ENCODE assay signal across 14 cellular contexts in genomic region chr12:14327717-14328116, GRCh38. TPM values are rescaled to one million over a fixed set of nuclear protein-coding genes. Genes with fewer than 3 reads are reported as not detected.
A peak's percentile ranks its signal among the peaks of the same experiment; 100 is the strongest.
DNase-seq lines count a peak whose midpoint lies in the region; ATAC-seq and TF ChIP-seq lines count a peak whose summit lies in the region.
"Had no signal": no experiment of that assay in that cellular context is flagged by ENCODE, and none has a peak within 500 bp of the region (broad histone marks: within the 10 kb centered on the region; RNA-seq: fewer than 3 reads in every experiment).

No MANE protein-coding gene starts in this region.

- H3K9me3 Mint-ChIP-seq in chondrocyte (ENCODE audit: low read depth) (peaks cover 14% of the 10 kb centered on the region), naive B cell (peaks cover 0 to 23% (median 14%) of the 10 kb centered on the region in 7 donors), glutamatergic neuron (ENCODE audit: unreplicated experiment) (no peaks in the 10 kb centered on the region)

- no peaks in the 10 kb centered on the region for H3K36me3 ChIP-seq in body of pancreas (replicated peaks in 1 of 2; ENCODE audit: insufficient read depth in 1 of 2, low read depth in 2 of 2)
- H3K36me3 ChIP-seq: cardiac muscle cell, gastrocnemius medialis had no signal

- intact Hi-C loops in body of pancreas (cut with DNase I): no loop called here

- no peak overlapping the region for H3K27ac ChIP-seq in body of pancreas
- H3K27ac ChIP-seq: cardiac muscle cell, gastrocnemius medialis had no signal

- H3K27me3 ChIP-seq in body of pancreas: no peaks in the 10 kb centered on the region
- H3K27me3 ChIP-seq: cardiac muscle cell, gastrocnemius medialis had no signal

- 63 to 67% methylated on average over 1 of the region's 1 CpG for WGBS in body of pancreas, 2 donors

- no peak for TF ChIP-seq CTCF in chondrocyte (IDR thresholded peaks at IDR 0.05)
- TF ChIP-seq CTCF in glutamatergic neuron (IDR thresholded peaks at IDR 0.05; ENCODE audit: partially characterized antibody, unreplicated experiment): no peak
- TF ChIP-seq CTCF in body of pancreas (IDR thresholded peaks at IDR 0.05): no peak

- H3K36me3 Mint-ChIP-seq in chondrocyte (ENCODE audit: low read depth): no peaks in the 10 kb centered on the region
- H3K36me3 Mint-ChIP-seq in naive B cell: peaks cover 2 to 4% of the 10 kb centered on the region in 2 donors
- H3K36me3 Mint-ChIP-seq in glutamatergic neuron (ENCODE audit: unreplicated experiment): peaks cover under 1% of the 10 kb centered on the region

- H3K27me3 Mint-ChIP-seq in chondrocyte (ENCODE audit: low read depth) (no peaks in the 10 kb centered on the region), naive B cell (no peaks in the 10 kb centered on the region), glutamatergic neuron (ENCODE audit: unreplicated experiment) (no peaks in the 10 kb centered on the region)

- peak overlapping the region; percentile 66 for H3K27ac Mint-ChIP-seq in chondrocyte (ENCODE audit: unreplicated experiment)
- H3K27ac Mint-ChIP-seq in naive B cell: peak overlapping the region; percentile 3 to 88 (median 56)
- no peak overlapping the region for H3K27ac Mint-ChIP-seq in glutamatergic neuron (ENCODE audit: unreplicated experiment)

- no peaks in the 10 kb centered on the region for H3K4me1 ChIP-seq in body of pancreas
- H3K4me1 ChIP-seq: gastrocnemius medialis had no signal

- H3K4me1 Mint-ChIP-seq in chondrocyte (ENCODE audit: low read depth): peaks cover 10% of the 10 kb centered on the region
- H3K4me1 Mint-ChIP-seq in naive B cell: peaks cover 9 to 38% (median 20%) of the 10 kb centered on the region in 3 donors
- no peaks in the 10 kb centered on the region for H3K4me1 Mint-ChIP-seq in glutamatergic neuron (ENCODE audit: low read depth, unreplicated experiment)

- ATAC-seq in naive B cell (ENCODE audit: low read depth in 2 of 2) (no peak), left lobe of liver (no peak), HG03108 (IDR thresholded peaks at IDR 0.05; ENCODE audit: unreplicated experiment) (no peak), body of pancreas (no peak)
- ATAC-seq: gastrocnemius medialis had no signal

- H3K4me3 Mint-ChIP-seq in chondrocyte (ENCODE audit: unreplicated experiment) (no peak overlapping the region), naive B cell (no peak overlapping the region), glutamatergic neuron (ENCODE audit: unreplicated experiment) (no peak overlapping the region)

- peaks cover 0 to 4% (median 0%) of the 10 kb centered on the region in 3 donors for H3K9me3 ChIP-seq in body of pancreas
- H3K9me3 ChIP-seq: gastrocnemius medialis had no signal

- DNase-seq in GDM1 (lab: John Stamatoyannopoulos, UW) (peak; percentile 40), NCI-H226 (peak; percentile 20), chondrocyte (ENCODE audit: low spot score) (no peak), naive B cell (no peak), left lobe of liver (ENCODE audit: low spot score) (no peak), glutamatergic neuron (no peak), body of pancreas (no peak)
- DNase-seq: activated CD4-positive, alpha-beta T cell treated with anti-CD3 and anti-CD28 coated beads, Interleukin-2, amount 50 U/mL, for 1 hour; C1 segment of cervical spinal cord; gastrocnemius medialis; NCI-H187; nucleus accumbens had no signal

- H3K4me3 ChIP-seq in body of pancreas: no peak overlapping the region
- H3K4me3 ChIP-seq: cardiac muscle cell, gastrocnemius medialis had no signal

- no peak for TF ChIP-seq POLR2A in body of pancreas (IDR thresholded peaks at IDR 0.05)

RNA-seq across cellular contexts. Expression of gene ATF7IP, which starts 37.8 kb away (rescaled TPM):
- total RNA-seq in chondrocyte (45.9 to 79.9 TPM (median 50.4 TPM) in 3 replicates), left lobe of liver (38.8 TPM), glutamatergic neuron (ENCODE audit: unreplicated experiment) (204 TPM), body of pancreas (10 to 100 TPM; 37.6 to 80.8 TPM)
- 100 to 1,000 TPM; 192 to 410 (median 247) TPM for polyA plus RNA-seq in naive B cell (ENCODE audit: low read depth in 6 of 6)

Comparison
In these comparisons a context has a peak if more than half of its experiments do, and no peak if none do; other contexts are left out.
1. DNase-seq: peak in GDM1 (single experiment) and NCI-H226 (single experiment); none in chondrocyte (single experiment), naive B cell (single experiment), left lobe of liver (single experiment), glutamatergic neuron (single experiment) and body of pancreas (0 of 4).